Comparison of ENCODE assay signal across 1 cellular context in the genomic region with DNA sequence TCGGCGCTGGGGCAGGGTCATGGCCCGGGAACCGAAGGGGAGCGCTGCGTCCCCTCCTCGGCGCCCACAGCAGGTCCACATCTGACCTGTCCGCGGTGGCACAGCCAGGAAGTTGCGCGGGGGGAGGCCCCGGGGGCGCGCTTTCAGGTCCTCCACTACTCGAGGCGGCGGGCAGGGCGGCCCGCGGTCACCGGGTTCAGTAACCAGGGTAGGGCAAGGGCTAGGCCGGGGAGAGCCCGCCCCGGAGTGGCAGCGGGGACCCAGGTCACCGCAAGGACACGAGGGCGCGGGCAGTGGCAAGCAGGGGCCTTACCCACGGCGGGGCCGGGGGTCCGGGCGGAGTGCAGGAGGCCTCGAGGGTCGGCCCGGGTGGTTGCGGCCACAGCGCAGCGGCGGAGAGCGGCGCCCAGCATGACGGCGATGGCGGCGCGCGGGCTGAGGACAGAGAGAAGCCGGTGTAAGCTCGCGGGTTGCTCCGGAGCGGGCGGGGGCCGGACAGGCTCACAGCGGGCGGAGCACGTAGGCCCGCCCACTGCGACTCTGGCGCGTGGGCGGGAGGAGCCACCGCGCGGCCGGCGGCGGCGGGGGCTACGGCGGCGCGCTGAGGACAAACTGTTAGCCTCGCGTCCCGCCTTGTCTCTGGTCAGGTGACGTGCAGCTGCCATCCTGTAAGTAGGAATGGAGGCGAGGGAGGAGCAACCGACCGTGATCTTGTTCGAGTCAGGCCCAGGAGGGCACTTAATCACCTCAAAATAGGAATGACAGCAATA.
TF ChIP-seq lines count a peak whose summit lies in the region.

A gene (minus strand): TSS at position 472 of the 770 bp plus-strand sequence. CDS start 59 bp downstream, at position 413.

TF ChIP-seq in HepG2, 621 proteins besides CTCF, POLR2A, EP300 and RAD21 (continued from another document and continues in another):
- TF ChIP-seq, protein P1, sequence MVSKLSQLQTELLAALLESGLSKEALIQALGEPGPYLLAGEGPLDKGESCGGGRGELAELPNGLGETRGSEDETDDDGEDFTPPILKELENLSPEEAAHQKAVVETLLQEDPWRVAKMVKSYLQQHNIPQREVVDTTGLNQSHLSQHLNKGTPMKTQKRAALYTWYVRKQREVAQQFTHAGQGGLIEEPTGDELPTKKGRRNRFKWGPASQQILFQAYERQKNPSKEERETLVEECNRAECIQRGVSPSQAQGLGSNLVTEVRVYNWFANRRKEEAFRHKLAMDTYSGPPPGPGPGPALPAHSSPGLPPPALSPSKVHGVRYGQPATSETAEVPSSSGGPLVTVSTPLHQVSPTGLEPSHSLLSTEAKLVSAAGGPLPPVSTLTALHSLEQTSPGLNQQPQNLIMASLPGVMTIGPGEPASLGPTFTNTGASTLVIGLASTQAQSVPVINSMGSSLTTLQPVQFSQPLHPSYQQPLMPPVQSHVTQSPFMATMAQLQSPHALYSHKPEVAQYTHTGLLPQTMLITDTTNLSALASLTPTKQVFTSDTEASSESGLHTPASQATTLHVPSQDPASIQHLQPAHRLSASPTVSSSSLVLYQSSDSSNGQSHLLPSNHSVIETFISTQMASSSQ (IDR thresholded peaks at IDR 0.05; ENCODE audit: low read depth) = no peak
- TF ChIP-seq, protein P1 (CRISPR knock-in tag; IDR thresholded peaks at IDR 0.05; ENCODE audit: borderline replicate concordance) = no peak
- TF ChIP-seq THYN1 (CRISPR knock-in tag; IDR thresholded peaks at IDR 0.05; ENCODE audit: borderline replicate concordance, low read depth) (no peak), HNRNPK (IDR thresholded peaks at IDR 0.05; ENCODE audit: low read depth, low read length, poor library complexity, severe bottlenecking) (peak; percentile 89), SCMH1 (CRISPR knock-in tag; IDR thresholded peaks at IDR 0.05; ENCODE audit: borderline replicate concordance) (no peak), SPEN (CRISPR knock-in tag; IDR thresholded peaks at IDR 0.05; ENCODE audit: low read depth) (peak; percentile 70), ZBTB8A (CRISPR knock-in tag; IDR thresholded peaks at IDR 0.05; ENCODE audit: borderline replicate concordance, low read depth) (0 out of 2 replicates have a peak, but pooled peaks have one; percentile 59), YEATS2 (CRISPR knock-in tag; IDR thresholded peaks at IDR 0.05; ENCODE audit: borderline replicate concordance) (no peak; the same call in 1 of the 2 replicates), EEA1 (CRISPR knock-in tag; IDR thresholded peaks at IDR 0.05; ENCODE audit: borderline replicate concordance) (0 out of 2 replicates have a peak, but pooled peaks have one; percentile 24), MEIS2 (CRISPR knock-in tag; IDR thresholded peaks at IDR 0.05) (peak; percentile 78; the same call in 1 of the 2 replicates), YEATS4 (CRISPR knock-in tag; IDR thresholded peaks at IDR 0.05; ENCODE audit: borderline replicate concordance) (peak; percentile 96), ZNF816 (CRISPR knock-in tag; IDR thresholded peaks at IDR 0.05; ENCODE audit: borderline replicate concordance) (peak; percentile 34; the same call in 1 of the 2 replicates), ZNF44 (CRISPR knock-in tag; IDR thresholded peaks at IDR 0.05) (no peak), ZNF225 (CRISPR knock-in tag; IDR thresholded peaks at IDR 0.05) (peak; percentile 46; the same call in 1 of the 2 replicates), ZFX (CRISPR knock-in tag; IDR thresholded peaks at IDR 0.05; ENCODE audit: low read depth) (peak; percentile 99), THAP11 (CRISPR knock-in tag; IDR thresholded peaks at IDR 0.05) (peak; percentile 87), ELF4 (CRISPR knock-in tag; IDR thresholded peaks at IDR 0.05; ENCODE audit: borderline replicate concordance) (peak; percentile 77; the same call in 1 of the 2 replicates), ZNF709 (CRISPR knock-in tag; IDR thresholded peaks at IDR 0.05) (peak; percentile 93), TGIF2 (CRISPR knock-in tag; IDR thresholded peaks at IDR 0.05) (peak; percentile 8; the same call in 1 of the 2 replicates), ZBTB21 (CRISPR knock-in tag; IDR thresholded peaks at IDR 0.05) (no peak), FOXP1 (IDR thresholded peaks at IDR 0.05) (no peak), FOXP1 (CRISPR knock-in tag; IDR thresholded peaks at IDR 0.05) (no peak), ATAD3A (CRISPR knock-in tag; IDR thresholded peaks at IDR 0.05) (no peak), ONECUT2 (CRISPR knock-in tag; IDR thresholded peaks at IDR 0.05) (no peak), BRD4 (CRISPR knock-in tag; IDR thresholded peaks at IDR 0.05) (no peak), RBFOX2 (IDR thresholded peaks at IDR 0.05; ENCODE audit: low read depth, low read length) (peak; percentile 98), KMT2B (CRISPR knock-in tag; IDR thresholded peaks at IDR 0.05) (no peak; the same call in 1 of the 2 replicates), YY1 (IDR thresholded peaks at IDR 0.05; ENCODE audit: insufficient read depth, insufficient replicate concordance, low read depth, low read length) (peak; percentile 82), ZNF550 (CRISPR knock-in tag; IDR thresholded peaks at IDR 0.05; ENCODE audit: borderline replicate concordance) (0 out of 2 replicates have a peak, but pooled peaks have one; percentile 75), HOXA3 (CRISPR knock-in tag; IDR thresholded peaks at IDR 0.05) (peak; percentile 89; the same call in 1 of the 2 replicates), GLI4 (CRISPR knock-in tag; IDR thresholded peaks at IDR 0.05; ENCODE audit: borderline replicate concordance) (no peak; the same call in 1 of the 2 replicates), CBX1 (IDR thresholded peaks at IDR 0.05; ENCODE audit: low read depth) (peak; percentile 23), SP1 (IDR thresholded peaks at IDR 0.05) (no peak), SP1 (CRISPR knock-in tag; IDR thresholded peaks at IDR 0.05) (no peak; the same call in 1 of the 2 replicates), ZMAT3 (CRISPR knock-in tag; conservative IDR thresholded peaks at IDR 0.05) (no peak), ZNF713 (CRISPR knock-in tag; IDR thresholded peaks at IDR 0.05) (no peak)
- TF ChIP-seq, protein P2, sequence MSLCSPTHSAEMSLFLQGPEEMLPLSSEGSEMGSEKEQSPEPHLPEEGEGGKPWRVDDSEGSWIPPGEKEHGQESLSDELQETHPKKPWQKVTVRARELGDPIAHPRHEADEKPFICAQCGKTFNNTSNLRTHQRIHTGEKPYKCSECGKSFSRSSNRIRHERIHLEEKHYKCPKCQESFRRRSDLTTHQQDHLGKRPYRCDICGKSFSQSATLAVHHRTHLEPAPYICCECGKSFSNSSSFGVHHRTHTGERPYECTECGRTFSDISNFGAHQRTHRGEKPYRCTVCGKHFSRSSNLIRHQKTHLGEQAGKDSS (CRISPR knock-in tag; IDR thresholded peaks at IDR 0.05; ENCODE audit: borderline replicate concordance, low read depth) = peak; percentile 93
- TF ChIP-seq, protein P3, sequence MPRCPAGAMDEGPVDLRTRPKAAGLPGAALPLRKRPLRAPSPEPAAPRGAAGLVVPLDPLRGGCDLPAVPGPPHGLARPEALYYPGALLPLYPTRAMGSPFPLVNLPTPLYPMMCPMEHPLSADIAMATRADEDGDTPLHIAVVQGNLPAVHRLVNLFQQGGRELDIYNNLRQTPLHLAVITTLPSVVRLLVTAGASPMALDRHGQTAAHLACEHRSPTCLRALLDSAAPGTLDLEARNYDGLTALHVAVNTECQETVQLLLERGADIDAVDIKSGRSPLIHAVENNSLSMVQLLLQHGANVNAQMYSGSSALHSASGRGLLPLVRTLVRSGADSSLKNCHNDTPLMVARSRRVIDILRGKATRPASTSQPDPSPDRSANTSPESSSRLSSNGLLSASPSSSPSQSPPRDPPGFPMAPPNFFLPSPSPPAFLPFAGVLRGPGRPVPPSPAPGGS (CRISPR knock-in tag; IDR thresholded peaks at IDR 0.05) = peak; percentile 67; the same call in 1 of the 2 replicates
- TF ChIP-seq, protein P4, sequence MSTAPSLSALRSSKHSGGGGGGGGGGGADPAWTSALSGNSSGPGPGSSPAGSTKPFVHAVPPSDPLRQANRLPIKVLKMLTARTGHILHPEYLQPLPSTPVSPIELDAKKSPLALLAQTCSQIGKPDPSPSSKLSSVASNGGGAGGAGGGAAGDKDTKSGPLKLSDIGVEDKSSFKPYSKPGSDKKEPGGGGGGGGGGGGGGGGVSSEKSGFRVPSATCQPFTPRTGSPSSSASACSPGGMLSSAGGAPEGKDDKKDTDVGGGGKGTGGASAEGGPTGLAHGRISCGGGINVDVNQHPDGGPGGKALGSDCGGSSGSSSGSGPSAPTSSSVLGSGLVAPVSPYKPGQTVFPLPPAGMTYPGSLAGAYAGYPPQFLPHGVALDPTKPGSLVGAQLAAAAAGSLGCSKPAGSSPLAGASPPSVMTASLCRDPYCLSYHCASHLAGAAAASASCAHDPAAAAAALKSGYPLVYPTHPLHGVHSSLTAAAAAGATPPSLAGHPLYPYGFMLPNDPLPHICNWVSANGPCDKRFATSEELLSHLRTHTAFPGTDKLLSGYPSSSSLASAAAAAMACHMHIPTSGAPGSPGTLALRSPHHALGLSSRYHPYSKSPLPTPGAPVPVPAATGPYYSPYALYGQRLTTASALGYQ (CRISPR knock-in tag; IDR thresholded peaks at IDR 0.05) = peak; percentile 56; the same call in 1 of the 2 replicates
- TF ChIP-seq, protein P5, sequence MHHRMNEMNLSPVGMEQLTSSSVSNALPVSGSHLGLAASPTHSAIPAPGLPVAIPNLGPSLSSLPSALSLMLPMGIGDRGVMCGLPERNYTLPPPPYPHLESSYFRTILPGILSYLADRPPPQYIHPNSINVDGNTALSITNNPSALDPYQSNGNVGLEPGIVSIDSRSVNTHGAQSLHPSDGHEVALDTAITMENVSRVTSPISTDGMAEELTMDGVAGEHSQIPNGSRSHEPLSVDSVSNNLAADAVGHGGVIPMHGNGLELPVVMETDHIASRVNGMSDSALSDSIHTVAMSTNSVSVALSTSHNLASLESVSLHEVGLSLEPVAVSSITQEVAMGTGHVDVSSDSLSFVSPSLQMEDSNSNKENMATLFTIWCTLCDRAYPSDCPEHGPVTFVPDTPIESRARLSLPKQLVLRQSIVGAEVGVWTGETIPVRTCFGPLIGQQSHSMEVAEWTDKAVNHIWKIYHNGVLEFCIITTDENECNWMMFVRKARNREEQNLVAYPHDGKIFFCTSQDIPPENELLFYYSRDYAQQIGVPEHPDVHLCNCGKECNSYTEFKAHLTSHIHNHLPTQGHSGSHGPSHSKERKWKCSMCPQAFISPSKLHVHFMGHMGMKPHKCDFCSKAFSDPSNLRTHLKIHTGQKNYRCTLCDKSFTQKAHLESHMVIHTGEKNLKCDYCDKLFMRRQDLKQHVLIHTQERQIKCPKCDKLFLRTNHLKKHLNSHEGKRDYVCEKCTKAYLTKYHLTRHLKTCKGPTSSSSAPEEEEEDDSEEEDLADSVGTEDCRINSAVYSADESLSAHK (CRISPR knock-in tag; IDR thresholded peaks at IDR 0.05; ENCODE audit: borderline replicate concordance) = no peak
- TF ChIP-seq, protein P6, sequence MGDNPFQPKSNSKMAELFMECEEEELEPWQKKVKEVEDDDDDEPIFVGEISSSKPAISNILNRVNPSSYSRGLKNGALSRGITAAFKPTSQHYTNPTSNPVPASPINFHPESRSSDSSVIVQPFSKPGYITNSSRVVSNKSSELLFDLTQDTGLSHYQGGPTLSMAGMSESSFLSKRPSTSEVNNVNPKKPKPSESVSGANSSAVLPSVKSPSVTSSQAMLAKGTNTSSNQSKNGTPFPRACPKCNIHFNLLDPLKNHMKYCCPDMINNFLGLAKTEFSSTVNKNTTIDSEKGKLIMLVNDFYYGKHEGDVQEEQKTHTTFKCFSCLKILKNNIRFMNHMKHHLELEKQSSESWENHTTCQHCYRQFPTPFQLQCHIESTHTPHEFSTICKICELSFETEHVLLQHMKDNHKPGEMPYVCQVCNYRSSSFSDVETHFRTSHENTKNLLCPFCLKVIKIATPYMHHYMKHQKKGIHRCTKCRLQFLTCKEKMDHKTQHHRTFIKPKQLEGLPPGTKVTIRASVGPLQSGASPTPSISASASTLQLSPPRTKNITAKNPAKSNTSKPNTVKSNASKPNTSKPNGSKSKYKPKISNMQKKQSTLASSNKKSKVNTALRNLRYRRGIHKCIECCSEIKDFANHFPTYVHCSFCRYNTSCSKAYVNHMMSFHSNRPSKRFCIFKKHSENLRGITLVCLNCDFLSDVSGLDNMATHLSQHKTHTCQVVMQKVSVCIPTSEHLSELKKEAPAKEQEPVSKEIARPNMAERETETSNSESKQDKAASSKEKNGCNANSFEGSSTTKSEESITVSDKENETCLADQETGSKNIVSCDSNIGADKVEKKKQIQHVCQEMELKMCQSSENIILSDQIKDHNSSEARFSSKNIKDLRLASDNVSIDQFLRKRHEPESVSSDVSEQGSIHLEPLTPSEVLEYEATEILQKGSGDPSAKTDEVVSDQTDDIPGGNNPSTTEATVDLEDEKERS (CRISPR knock-in tag; IDR thresholded peaks at IDR 0.05) = no peak
- TF ChIP-seq, protein P7, sequence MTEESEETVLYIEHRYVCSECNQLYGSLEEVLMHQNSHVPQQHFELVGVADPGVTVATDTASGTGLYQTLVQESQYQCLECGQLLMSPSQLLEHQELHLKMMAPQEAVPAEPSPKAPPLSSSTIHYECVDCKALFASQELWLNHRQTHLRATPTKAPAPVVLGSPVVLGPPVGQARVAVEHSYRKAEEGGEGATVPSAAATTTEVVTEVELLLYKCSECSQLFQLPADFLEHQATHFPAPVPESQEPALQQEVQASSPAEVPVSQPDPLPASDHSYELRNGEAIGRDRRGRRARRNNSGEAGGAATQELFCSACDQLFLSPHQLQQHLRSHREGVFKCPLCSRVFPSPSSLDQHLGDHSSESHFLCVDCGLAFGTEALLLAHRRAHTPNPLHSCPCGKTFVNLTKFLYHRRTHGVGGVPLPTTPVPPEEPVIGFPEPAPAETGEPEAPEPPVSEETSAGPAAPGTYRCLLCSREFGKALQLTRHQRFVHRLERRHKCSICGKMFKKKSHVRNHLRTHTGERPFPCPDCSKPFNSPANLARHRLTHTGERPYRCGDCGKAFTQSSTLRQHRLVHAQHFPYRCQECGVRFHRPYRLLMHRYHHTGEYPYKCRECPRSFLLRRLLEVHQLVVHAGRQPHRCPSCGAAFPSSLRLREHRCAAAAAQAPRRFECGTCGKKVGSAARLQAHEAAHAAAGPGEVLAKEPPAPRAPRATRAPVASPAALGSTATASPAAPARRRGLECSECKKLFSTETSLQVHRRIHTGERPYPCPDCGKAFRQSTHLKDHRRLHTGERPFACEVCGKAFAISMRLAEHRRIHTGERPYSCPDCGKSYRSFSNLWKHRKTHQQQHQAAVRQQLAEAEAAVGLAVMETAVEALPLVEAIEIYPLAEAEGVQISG (CRISPR knock-in tag; IDR thresholded peaks at IDR 0.05) = peak; percentile 80
